8 cellular contexts compared by ENCODE assay signal in the genomic region with DNA sequence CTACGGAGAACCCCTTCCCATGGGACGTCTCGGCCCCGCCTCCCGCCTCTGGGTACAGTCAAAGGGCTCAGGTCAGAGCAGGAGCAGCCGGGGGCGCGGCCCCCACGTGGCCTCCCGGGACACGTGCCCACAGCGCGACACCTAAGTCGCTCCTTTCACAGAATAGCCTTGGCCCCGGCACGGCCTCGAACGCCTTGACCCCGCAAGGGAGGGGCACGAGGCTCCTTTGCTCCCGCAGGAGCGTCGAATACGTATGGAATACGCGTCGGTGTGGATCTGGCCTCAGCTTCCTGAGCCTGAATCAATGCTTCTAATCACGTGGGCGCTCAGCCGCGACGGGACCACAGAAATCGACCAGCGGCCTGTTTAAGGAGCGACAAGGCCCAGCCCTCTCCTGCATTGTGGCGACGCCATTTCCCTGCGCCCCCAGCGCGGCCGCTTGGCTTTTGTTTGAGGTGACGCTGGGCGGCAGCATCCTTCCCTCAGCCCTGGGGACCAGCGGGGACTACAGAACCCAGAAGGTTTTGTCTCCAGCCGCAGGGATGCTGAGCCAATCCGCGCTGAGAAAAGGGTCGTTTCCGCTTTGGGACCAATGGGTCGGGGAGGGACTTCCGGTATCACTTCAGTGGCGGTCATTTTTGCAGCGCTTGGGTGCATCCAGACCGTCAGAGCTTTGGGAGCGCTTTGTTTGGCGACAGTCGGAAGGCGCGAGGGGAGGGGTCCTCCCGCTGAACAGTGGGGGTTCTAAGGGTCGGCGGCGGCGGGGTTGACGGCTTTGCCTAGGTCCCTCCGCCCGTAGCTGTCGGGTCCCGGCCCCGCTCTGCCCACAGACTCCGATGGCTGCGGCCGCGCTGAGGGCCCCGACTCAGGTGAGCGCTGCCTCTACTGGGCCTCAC. TPM values are rescaled to one million over a fixed set of nuclear protein-coding genes. Genes with fewer than 3 reads are reported as not detected.
DNase-seq lines count a peak whose midpoint lies in the region; ATAC-seq and TF ChIP-seq lines count a peak whose summit lies in the region.

Gene ZIK1 (plus strand): TSS at position 625 of the 896 bp plus-strand sequence. CDS start 212 bp downstream, at position 837.

- peaks cover 9% of the 10 kb centered on the region for H3K27me3 Mint-ChIP-seq in nephron (ENCODE audit: low read depth)
- no peaks in the 10 kb centered on the region for H3K27me3 Mint-ChIP-seq in stimulated activated naive B cell treated with anti-CD40 and anti-IgM and Interleukin-4, amounts not matched to agents 10 μg/mL and 1 μg/mL and 100 μg/mL, for 72 hours

- in situ Hi-C loops in ACHN (cut with HindIII; ENCODE audit: low pct_ligation_motif_present, low pct_unique_long_range_greater_than_20kb, low sequenced_read_pairs), result no loop called here

- H3K4me3 ChIP-seq in Peyer's patch, result peak within 1 kb of the TSS; percentile 60 to 66 (median 64)

- H3K4me3 Mint-ChIP-seq in nephron, result peak within 1 kb of the TSS; percentile 95 to 99 (median 96)
- peak within 1 kb of the TSS; percentile 87 to 98 for H3K4me3 Mint-ChIP-seq in stimulated activated naive B cell treated with anti-CD40 and anti-IgM and Interleukin-4, amounts not matched to agents 10 μg/mL and 1 μg/mL and 100 μg/mL, for 72 hours

- peaks cover 68% of the 10 kb centered on the region for H3K9me3 Mint-ChIP-seq in nephron
- H3K9me3 Mint-ChIP-seq in stimulated activated naive B cell treated with anti-CD40 and anti-IgM and Interleukin-4, amounts not matched to agents 10 μg/mL and 1 μg/mL and 100 μg/mL, for 72 hours, result peaks cover 26% of the 10 kb centered on the region in 2 donors

- peaks cover 70% of the 10 kb centered on the region for H3K36me3 Mint-ChIP-seq in nephron (ENCODE audit: low read depth)
- H3K36me3 Mint-ChIP-seq in stimulated activated naive B cell treated with anti-CD40 and anti-IgM and Interleukin-4, amounts not matched to agents 10 μg/mL and 1 μg/mL and 100 μg/mL, for 72 hours, result peaks cover 42 to 49% of the 10 kb centered on the region in 2 donors

- peak within 1 kb of the TSS; percentile 75 to 85 (median 82) for H3K27ac Mint-ChIP-seq in nephron
- H3K27ac Mint-ChIP-seq in stimulated activated naive B cell treated with anti-CD40 and anti-IgM and Interleukin-4, amounts not matched to agents 10 μg/mL and 1 μg/mL and 100 μg/mL, for 72 hours, result peak within 1 kb of the TSS; percentile 99

- H3K9me3 ChIP-seq in Peyer's patch, result peaks cover 0 to 37% (median 12%) of the 10 kb centered on the region in 4 donors

- H3K4me1 ChIP-seq in Peyer's patch (peaks cover 0 to 11% (median 8%) of the 10 kb centered on the region in 4 donors), foreskin keratinocyte (no peaks in the 10 kb centered on the region)

- no peak for TF ChIP-seq POLR2A in Peyer's patch (IDR thresholded peaks at IDR 0.05)

- ATAC-seq in GM18508 (IDR thresholded peaks at IDR 0.05; ENCODE audit: insufficient read depth, unreplicated experiment) (peak; percentile 68), HG03103 (IDR thresholded peaks at IDR 0.05; ENCODE audit: low read depth, unreplicated experiment) (peak; percentile 85), foreskin keratinocyte (peak; percentile 72)
- peak; percentile 91 to 94 for ATAC-seq in stimulated activated naive B cell treated with anti-CD40 and anti-IgM and Interleukin-4, amounts not matched to agents 10 μg/mL and 1 μg/mL and 100 μg/mL, for 72 hours (replicated peaks)

- H3K36me3 ChIP-seq in Peyer's patch, result peaks cover 0 to 2% (median 0%) of the 10 kb centered on the region in 3 donors

- peak within 1 kb of the TSS; percentile 32 to 63 (median 46) for H3K27ac ChIP-seq in Peyer's patch
- H3K27ac ChIP-seq in foreskin keratinocyte, result no peak within 1 kb of the TSS

- DNase-seq in Peyer's patch (peak; percentile 70 to 96 (median 92)), activated gamma-delta T cell treated with Interleukin-2 at 50 U/mL for 16 hours (peak; percentile 87), foreskin keratinocyte (peak; percentile 84 to 90), ACHN (no peak)
- peak; percentile 92 for DNase-seq in stimulated activated naive B cell treated with anti-CD40 and anti-IgM and Interleukin-4, amounts not matched to agents 10 μg/mL and 1 μg/mL and 100 μg/mL, for 72 hours

- TF ChIP-seq CTCF in Peyer's patch (IDR thresholded peaks at IDR 0.05) (peak in 1 of 6 experiments; percentile 17), foreskin keratinocyte (conservative IDR thresholded peaks at IDR 0.05) (peak; percentile 42), nephron (IDR thresholded peaks at IDR 0.05; ENCODE audit: unreplicated experiment in 3 of 3) (no peak)

- H3K27me3 ChIP-seq in Peyer's patch, result no peaks in the 10 kb centered on the region
- H3K27me3 ChIP-seq in foreskin keratinocyte, result no peaks in the 10 kb centered on the region

- H3K4me1 Mint-ChIP-seq in nephron, result peaks cover 17% of the 10 kb centered on the region
- H3K4me1 Mint-ChIP-seq in stimulated activated naive B cell treated with anti-CD40 and anti-IgM and Interleukin-4, amounts not matched to agents 10 μg/mL and 1 μg/mL and 100 μg/mL, for 72 hours, result peaks cover 17 to 32% of the 10 kb centered on the region in 2 donors

RNA-seq across cellular contexts. Expression of gene ZIK1, which starts in this region (rescaled TPM):
- 1 to 10 TPM in 3 of 4 donors, under 1 TPM in 1; 0.54 to 6.6 (median 1.9) TPM for total RNA-seq in Peyer's patch
- total RNA-seq in foreskin keratinocyte, result 8.2 and 8.9 TPM in 2 replicates
- polyA plus RNA-seq in foreskin keratinocyte, result 2.5 and 2.6 TPM in 2 replicates
